In the genomic region with DNA sequence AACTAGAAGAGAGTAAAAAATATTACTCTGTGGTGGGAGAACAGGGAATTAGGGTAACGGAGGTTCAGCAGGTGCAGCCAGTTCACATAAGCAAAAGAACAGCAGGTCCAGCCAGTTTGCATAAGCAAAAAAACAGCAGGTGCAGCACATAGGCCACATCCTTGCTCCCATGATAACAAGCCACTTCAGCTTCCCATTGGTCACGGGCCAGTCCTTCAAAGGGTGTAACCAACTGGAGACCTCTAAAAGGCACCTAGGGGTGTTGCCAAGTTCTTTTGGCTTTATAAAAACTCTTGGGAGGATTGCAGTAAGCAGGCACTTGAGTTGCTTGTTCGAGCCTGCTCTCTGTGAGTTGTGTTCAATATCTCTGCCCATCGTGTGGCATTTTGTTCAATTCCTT, we compare ENCODE assay signal across 21 cellular contexts.
A peak's percentile ranks its signal among the peaks of the same experiment; 100 is the strongest.
DNase-seq lines count a peak whose midpoint lies in the region; ATAC-seq and TF ChIP-seq lines count a peak whose summit lies in the region.
"Had no signal": no experiment of that assay in that cellular context is flagged by ENCODE, and none has a peak within 500 bp of the region (broad histone marks: within the 10 kb centered on the region; RNA-seq: fewer than 3 reads in every experiment).

No MANE protein-coding gene starts in this region.

- DNase-seq in NCI-H2196 (lab: John Stamatoyannopoulos, UW; ENCODE audit: unreplicated experiment) (peak; percentile 9), NCI-H2196 treated with DMSO at 0.1 percent for 48 hours (lab: John Stamatoyannopoulos, UW; ENCODE audit: unreplicated experiment) (no peak), NCI-H2029 treated with DMSO at 0.1 percent for 48 hours (lab: John Stamatoyannopoulos, UW) (peak; percentile 30), Peyer's patch (peak in 2 of 3 donors; percentile 50 to 62), G401 (ENCODE audit: low spot score) (no peak), HK-2 (ENCODE audit: unreplicated experiment) (no peak)
- DNase-seq in Jurkat, Clone E6-1 (ENCODE audit: low read depth, low spot score), result peak; percentile 28
- DNase-seq: GM23248; HCEC 1CT; MV-4-11; NCI-H1930; NCI-H446; NK-92 treated with Interleukin-12 subunit alpha and Interleukin-12 subunit beta, amount 100 ng/mL, for 24 hours; OCI-M1; T-helper 2 cell had no signal

- no peaks in the 10 kb centered on the region for H3K4me1 ChIP-seq in Peyer's patch
- H3K4me1 ChIP-seq: SJSA1 had no signal

- H3K9me3 ChIP-seq in Peyer's patch, result no peaks in the 10 kb centered on the region
- H3K9me3 ChIP-seq: A549, SJSA1 had no signal

- no peak for ATAC-seq in HG02798 (IDR thresholded peaks at IDR 0.05; ENCODE audit: poor library complexity, unreplicated experiment)
- ATAC-seq: A549 had no signal

- in situ Hi-C loops in G401 (cut with HindIII; ENCODE audit: low sequenced_read_pairs), result no loop called here

- no peak for TF ChIP-seq CTCF in Peyer's patch (IDR thresholded peaks at IDR 0.05)

- no peaks in the 10 kb centered on the region for H3K27me3 ChIP-seq in Peyer's patch

- TF ChIP-seq POLR2A in Peyer's patch (IDR thresholded peaks at IDR 0.05), result no peak

- H3K36me3 ChIP-seq in Peyer's patch, result no peaks in the 10 kb centered on the region
- H3K36me3 ChIP-seq: SJSA1 had no signal

- no peak overlapping the region for H3K27ac ChIP-seq in Peyer's patch
- H3K27ac ChIP-seq: A549, C4-2B, GM23248, HL-60, RWPE1, SJSA1 had no signal

- no peak overlapping the region for H3K4me3 ChIP-seq in Jurkat, Clone E6-1 (ENCODE audit: low read length)
- H3K4me3 ChIP-seq in Peyer's patch, result no peak overlapping the region
- H3K4me3 ChIP-seq: A549, GM23248, SJSA1 had no signal

Comparison
In these comparisons a context has a peak if more than half of its experiments do, and no peak if none do; other contexts are left out.
1. DNase-seq: peak in NCI-H2196 (single experiment), Jurkat, Clone E6-1 (single experiment), NCI-H2029 treated with DMSO at 0.1 percent for 48 hours (single experiment) and Peyer's patch (2 of 3); none in NCI-H2196 treated with DMSO at 0.1 percent for 48 hours (single experiment), G401 (single experiment) and HK-2 (single experiment).